19 cellular contexts compared by ENCODE assay signal in the genomic region with DNA sequence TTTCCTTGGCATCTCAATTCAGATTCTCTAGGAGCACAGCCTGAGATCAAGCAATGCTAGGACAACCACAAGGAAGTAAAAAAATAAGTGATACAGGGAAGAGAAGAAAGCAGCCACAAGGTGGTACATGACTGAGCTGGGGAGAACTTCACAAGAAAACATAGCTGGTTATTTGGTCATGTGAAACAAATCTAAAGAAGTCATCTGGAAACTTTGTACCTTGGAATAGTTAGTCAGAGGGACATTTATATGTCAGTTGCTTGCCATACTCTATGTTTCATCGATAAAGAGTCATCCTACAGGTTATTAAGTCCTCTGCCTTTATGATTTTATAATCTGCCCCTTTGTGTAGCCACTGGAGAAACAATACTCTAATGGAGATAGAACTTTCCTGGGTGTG.
A peak's percentile ranks its signal among the peaks of the same experiment; 100 is the strongest.
DNase-seq lines count a peak whose midpoint lies in the region; ATAC-seq and TF ChIP-seq lines count a peak whose summit lies in the region.
"Had no signal": no experiment of that assay in that cellular context is flagged by ENCODE, and none has a peak within 500 bp of the region (broad histone marks: within the 10 kb centered on the region; RNA-seq: fewer than 3 reads in every experiment).

No MANE protein-coding gene starts in this region.

- intact Hi-C loops in left colon (cut with DNase I, micrococcal nuclease) (no loop called here), sciatic nerve (cut with DNase I) (no loop called here)

- H3K36me3 ChIP-seq in DND-41 (ENCODE audit: insufficient read depth, low read length), result peaks cover 16% of the 10 kb centered on the region
- H3K36me3 ChIP-seq: upper lobe of left lung had no signal

- no peaks in the 10 kb centered on the region for H4K20me1 ChIP-seq in DND-41 (ENCODE audit: insufficient read depth, low read length)

- no peaks in the 10 kb centered on the region for H3K79me2 ChIP-seq in DND-41 (ENCODE audit: insufficient read depth, low read length)

- no peaks in the 10 kb centered on the region for H3K4me1 ChIP-seq in DND-41 (ENCODE audit: insufficient read depth, low read length)
- H3K4me1 ChIP-seq: gastrocnemius medialis, upper lobe of left lung had no signal

- no peak overlapping the region for H3K4me2 ChIP-seq in DND-41 (ENCODE audit: insufficient read depth, low read length)

- H3K4me1 Mint-ChIP-seq in T-helper 17 cell, result peaks cover 33% of the 10 kb centered on the region
- H3K4me1 Mint-ChIP-seq: memory B cell had no signal

- no peaks in the 10 kb centered on the region for H3K27me3 Mint-ChIP-seq in T-helper 17 cell
- H3K27me3 Mint-ChIP-seq: memory B cell; naive thymus-derived CD8-positive, alpha-beta T cell had no signal

- ATAC-seq in activated CD4-positive, CD25-positive, alpha-beta regulatory T cell treated with anti-CD3 and anti-CD28 coated beads, Interleukin-2, amount 50 U/mL, for 24 hours, result peak; percentile 17 to 53
- ATAC-seq in DND-41 (ENCODE audit: insufficient read depth, low read depth) (no peak), T-helper 17 cell (no peak), left colon (peak; percentile 42), HG03571 (IDR thresholded peaks at IDR 0.05; ENCODE audit: unreplicated experiment) (no peak), sciatic nerve (no peak), GM18907 (IDR thresholded peaks at IDR 0.05; ENCODE audit: unreplicated experiment) (no peak)
- ATAC-seq: esophagus mucosa; gastrocnemius medialis; GM12878; naive thymus-derived CD8-positive, alpha-beta T cell; right cardiac atrium had no signal

- no peak for DNase-seq in activated CD4-positive, CD25-positive, alpha-beta regulatory T cell (lab: John Stamatoyannopoulos, UW)
- DNase-seq in DND-41, result no peak
- no peak for DNase-seq in T-helper 17 cell
- no peak for DNase-seq in left colon
- DNase-seq in sciatic nerve (ENCODE audit: low spot score), result no peak
- DNase-seq: amygdala; C1 segment of cervical spinal cord; effector CD4-positive, alpha-beta T cell; gastrocnemius medialis; naive thymus-derived CD8-positive, alpha-beta T cell; right cardiac atrium; stimulated activated CD8-positive, alpha-beta memory T cell treated with anti-CD3 and anti-CD28 coated beads, Interleukin-4, amount 100 ng/mL, for 48 hours; upper lobe of left lung had no signal

- H3K36me3 Mint-ChIP-seq in T-helper 17 cell (ENCODE audit: low read depth), result peaks cover 3% of the 10 kb centered on the region
- H3K36me3 Mint-ChIP-seq: memory B cell had no signal

- no peak overlapping the region for H3K4me3 Mint-ChIP-seq in T-helper 17 cell
- H3K4me3 Mint-ChIP-seq: memory B cell; naive thymus-derived CD8-positive, alpha-beta T cell had no signal

- TF ChIP-seq CTCF in DND-41 (IDR thresholded peaks at IDR 0.05; ENCODE audit: borderline replicate concordance, extremely low read depth, low read length, poor library complexity, severe bottlenecking), result peak; percentile 21

- peak overlapping the region; percentile 8 for H3K27ac Mint-ChIP-seq in T-helper 17 cell
- H3K27ac Mint-ChIP-seq: memory B cell had no signal

- H3K9me3 ChIP-seq in DND-41 (ENCODE audit: insufficient read depth, low read length, severe bottlenecking) (no peaks in the 10 kb centered on the region), T-helper 17 cell (ENCODE audit: control insufficient read depth, low read length, poor library complexity, severe bottlenecking) (no peaks in the 10 kb centered on the region)
- H3K9me3 ChIP-seq: gastrocnemius medialis, upper lobe of left lung had no signal

- no peak overlapping the region for H2AFZ ChIP-seq in DND-41 (ENCODE audit: low read depth, low read length)

- H3K27ac ChIP-seq in DND-41 (ENCODE audit: low read length), result no peak overlapping the region
- H3K27ac ChIP-seq: gastrocnemius medialis, upper lobe of left lung had no signal

- no peak overlapping the region for H3K4me3 ChIP-seq in DND-41 (ENCODE audit: low read depth in 1 of 2, low read length in 2 of 2)
- H3K4me3 ChIP-seq: gastrocnemius medialis, GM12878, upper lobe of left lung had no signal

- no peaks in the 10 kb centered on the region for H3K27me3 ChIP-seq in DND-41 (ENCODE audit: insufficient read depth, low read length, poor library complexity)
- H3K27me3 ChIP-seq: gastrocnemius medialis, upper lobe of left lung had no signal

- H3K9ac ChIP-seq in DND-41 (ENCODE audit: low read depth, low read length), result no peak overlapping the region

Comparison
In these comparisons a context has a peak if more than half of its experiments do, and no peak if none do; other contexts are left out.
1. ATAC-seq: peak in activated CD4-positive, CD25-positive, alpha-beta regulatory T cell treated with anti-CD3 and anti-CD28 coated beads, Interleukin-2, amount 50 U/mL, for 24 hours (2 of 2) and left colon (single experiment); none in DND-41 (single experiment), T-helper 17 cell (single experiment), HG03571 (single experiment), sciatic nerve (single experiment) and GM18907 (single experiment).